In genomic region chr9:38707885-38708640, GRCh38 we compare ENCODE assay signal across 10 cellular contexts. TPM values are rescaled to one million over a fixed set of nuclear protein-coding genes. Genes with fewer than 3 reads are reported as not detected.
A peak's percentile ranks its signal among the peaks of the same experiment; 100 is the strongest.
DNase-seq lines count a peak whose midpoint lies in the region; ATAC-seq and TF ChIP-seq lines count a peak whose summit lies in the region.
"Had no signal": no experiment of that assay in that cellular context is flagged by ENCODE, and none has a peak within 500 bp of the region (broad histone marks: within the 10 kb centered on the region; RNA-seq: fewer than 3 reads in every experiment).

No MANE protein-coding gene starts in this region.

- peaks cover 10% of the 10 kb centered on the region for H3K27me3 Mint-ChIP-seq in MCF 10A (ENCODE audit: insufficient read depth, unreplicated experiment)
- H3K27me3 Mint-ChIP-seq in stimulated activated naive B cell treated with anti-CD40 and anti-IgM and Interleukin-4, amounts not matched to agents 10 μg/mL and 1 μg/mL and 100 μg/mL, for 72 hours, result peaks cover 12 to 20% of the 10 kb centered on the region in 2 donors

- intact Hi-C loops in MCF 10A (cut with micrococcal nuclease) (no loop called here), breast epithelium (cut with DNase I; ENCODE audit: low total_unique reads) (loop anchor here (10.0 kb wide), 1 partner anchor 1793 kb away; no protein-coding TSS in a partner anchor)

- H3K4me1 ChIP-seq in breast epithelium, result no peaks in the 10 kb centered on the region

- no peaks in the 10 kb centered on the region for H3K36me3 ChIP-seq in breast epithelium

- DNase-seq in MCF 10A (ENCODE audit: unreplicated experiment) (peak; percentile 36), breast epithelium (ENCODE audit: low spot score in 2 of 2) (no peak), LoVo (ENCODE audit: low spot score) (peak; percentile 17), cardiac fibroblast (ENCODE audit: low read depth in 2 of 2) (no peak), AG20443 (ENCODE audit: low spot score) (no peak), NCI-H2107 (lab: John Stamatoyannopoulos, UW) (no peak)
- DNase-seq in stimulated activated naive B cell treated with anti-CD40 and anti-IgM and Interleukin-4, amounts not matched to agents 10 μg/mL and 1 μg/mL and 100 μg/mL, for 72 hours, result no peak
- DNase-seq: activated CD4-positive, CD25-positive, alpha-beta regulatory T cell had no signal

- H3K27ac Mint-ChIP-seq in MCF 10A (ENCODE audit: low read depth, unreplicated experiment), result no peak overlapping the region
- no peak overlapping the region for H3K27ac Mint-ChIP-seq in stimulated activated naive B cell treated with anti-CD40 and anti-IgM and Interleukin-4, amounts not matched to agents 10 μg/mL and 1 μg/mL and 100 μg/mL, for 72 hours

- H3K4me1 Mint-ChIP-seq in MCF 10A (ENCODE audit: insufficient read depth, unreplicated experiment), result no peaks in the 10 kb centered on the region
- H3K4me1 Mint-ChIP-seq in stimulated activated naive B cell treated with anti-CD40 and anti-IgM and Interleukin-4, amounts not matched to agents 10 μg/mL and 1 μg/mL and 100 μg/mL, for 72 hours, result no peaks in the 10 kb centered on the region
- H3K4me1 Mint-ChIP-seq: central memory CD8-positive, alpha-beta T cell had no signal

- CTCF ChIA-PET in MCF 10A (lab: Yijun Ruan, JAX), result interaction anchor here (0.6 to 1.5 kb wide), 5 partner anchors 8 to 85 kb away, joined by 3 to 5 read pairs (median 3); no protein-coding TSS in a partner anchor

- H3K27ac ChIP-seq in breast epithelium, result no peak overlapping the region

- peak; percentile 44 to 47 for ATAC-seq in stimulated activated naive B cell treated with anti-CD40 and anti-IgM and Interleukin-4, amounts not matched to agents 10 μg/mL and 1 μg/mL and 100 μg/mL, for 72 hours (replicated peaks)
- no peak for ATAC-seq in HG02623 (IDR thresholded peaks at IDR 0.05; ENCODE audit: unreplicated experiment)

- no peaks in the 10 kb centered on the region for H3K36me3 Mint-ChIP-seq in MCF 10A (ENCODE audit: insufficient read depth, unreplicated experiment)
- H3K36me3 Mint-ChIP-seq in stimulated activated naive B cell treated with anti-CD40 and anti-IgM and Interleukin-4, amounts not matched to agents 10 μg/mL and 1 μg/mL and 100 μg/mL, for 72 hours, result no peaks in the 10 kb centered on the region

- H3K4me3 Mint-ChIP-seq in MCF 10A (ENCODE audit: unreplicated experiment), result no peak overlapping the region
- no peak overlapping the region for H3K4me3 Mint-ChIP-seq in stimulated activated naive B cell treated with anti-CD40 and anti-IgM and Interleukin-4, amounts not matched to agents 10 μg/mL and 1 μg/mL and 100 μg/mL, for 72 hours
- H3K4me3 Mint-ChIP-seq: central memory CD8-positive, alpha-beta T cell had no signal

- H3K27me3 ChIP-seq in breast epithelium, result no peaks in the 10 kb centered on the region

- TF ChIP-seq CTCF in MCF 10A (IDR thresholded peaks at IDR 0.05; ENCODE audit: unreplicated experiment), result no peak
- no peak for TF ChIP-seq CTCF in breast epithelium (IDR thresholded peaks at IDR 0.05)
- TF ChIP-seq CTCF in cardiac fibroblast (IDR thresholded peaks at IDR 0.05; ENCODE audit: low read depth, low read length), result peak; percentile 23

- TF ChIP-seq POLR2A in breast epithelium (IDR thresholded peaks at IDR 0.05), result no peak

- H3K9me3 Mint-ChIP-seq in MCF 10A (ENCODE audit: unreplicated experiment), result no peaks in the 10 kb centered on the region
- H3K9me3 Mint-ChIP-seq in stimulated activated naive B cell treated with anti-CD40 and anti-IgM and Interleukin-4, amounts not matched to agents 10 μg/mL and 1 μg/mL and 100 μg/mL, for 72 hours, result peaks cover 0 to 6% of the 10 kb centered on the region in 2 donors
- H3K9me3 Mint-ChIP-seq: central memory CD8-positive, alpha-beta T cell had no signal

- BruUV-seq in MCF 10A (replicated peaks; lab: Mats Ljungman, UMichigan), result no TSS peak

- H3K4me3 ChIP-seq in breast epithelium (no peak overlapping the region), cardiac fibroblast (replicated peaks in 1 of 2; ENCODE audit: low read depth in 2 of 2, low read length in 2 of 2) (no peak overlapping the region)

- POLR2A ChIA-PET in MCF 10A (lab: Yijun Ruan, JAX), result no interaction called here

- no peaks in the 10 kb centered on the region for H3K9me3 ChIP-seq in breast epithelium

RNA-seq across cellular contexts. Expression of gene FAM240B, which starts 11.9 kb away (rescaled TPM):
- total RNA-seq in MCF 10A (2022) (not detected in 2 replicates), breast epithelium (not detected)

Comparison
In these comparisons a context has a peak if more than half of its experiments do, and no peak if none do; other contexts are left out.
1. DNase-seq: peak in MCF 10A (single experiment) and LoVo (single experiment); none in breast epithelium (0 of 2), cardiac fibroblast (0 of 2), stimulated activated naive B cell treated with anti-CD40 and anti-IgM and Interleukin-4, amounts not matched to agents 10 μg/mL and 1 μg/mL and 100 μg/mL, for 72 hours (single experiment), AG20443 (single experiment) and NCI-H2107 (single experiment).